In genomic region chr1:110235839-110236682, GRCh38 we compare ENCODE assay signal across 9 cellular contexts. TPM values are rescaled to one million over a fixed set of nuclear protein-coding genes. Genes with fewer than 3 reads are reported as not detected.
DNase-seq lines count a peak whose midpoint lies in the region; ATAC-seq, FAIRE-seq and TF ChIP-seq lines count a peak whose summit lies in the region.
"Had no signal": no experiment of that assay in that cellular context is flagged by ENCODE, and none has a peak within 500 bp of the region (broad histone marks: within the 10 kb centered on the region; RNA-seq: fewer than 3 reads in every experiment).

No MANE protein-coding gene starts in this region.

- POLR2A ChIA-PET in A549 (lab: Yijun Ruan, JAX): no interaction called here

- no peak for TF ChIP-seq RAD21 in A549 (conservative IDR thresholded peaks at IDR 0.05 in 1 of 2, IDR thresholded peaks at IDR 0.05 in 1 of 2)

- no peak for TF ChIP-seq EP300 in A549 (IDR thresholded peaks at IDR 0.05)

- FAIRE-seq in A549 (lab: Jason Lieb, UNC): no peak

- no peak for TF ChIP-seq POLR2A in A549 (IDR thresholded peaks at IDR 0.05; ENCODE audit: low read length)

- H3K9me3 ChIP-seq in A549: no peaks in the 10 kb centered on the region

- TF ChIP-seq CTCF in A549 (IDR thresholded peaks at IDR 0.05): no peak
- no peak for TF ChIP-seq CTCF in fibroblast of pulmonary artery (IDR thresholded peaks at IDR 0.05; ENCODE audit: low read length, missing control alignments)
- TF ChIP-seq CTCF in GM13977 (IDR thresholded peaks at IDR 0.05; ENCODE audit: extremely low read depth, insufficient read depth, missing control alignments): no peak

- H3K4me3 Mint-ChIP-seq in stimulated activated memory B cell treated with anti-CD40 and anti-IgM and Interleukin-4, amounts not matched to agents 10 μg/mL and 1 μg/mL and 100 μg/mL, for 72 hours: no peak overlapping the region

- H3K36me3 Mint-ChIP-seq in stimulated activated memory B cell treated with anti-CD40 and anti-IgM and Interleukin-4, amounts not matched to agents 10 μg/mL and 1 μg/mL and 100 μg/mL, for 72 hours: peaks cover 19% of the 10 kb centered on the region

- peak overlapping the region; percentile 28 for H3K27ac Mint-ChIP-seq in stimulated activated memory B cell treated with anti-CD40 and anti-IgM and Interleukin-4, amounts not matched to agents 10 μg/mL and 1 μg/mL and 100 μg/mL, for 72 hours

- peaks cover 52% of the 10 kb centered on the region for H3K4me1 Mint-ChIP-seq in stimulated activated memory B cell treated with anti-CD40 and anti-IgM and Interleukin-4, amounts not matched to agents 10 μg/mL and 1 μg/mL and 100 μg/mL, for 72 hours

- CTCF ChIA-PET in A549 (lab: Yijun Ruan, JAX): no interaction called here

- H3K4me2 ChIP-seq in A549: peak overlapping the region; percentile 5; the same call in 2 of the 3 replicates

- DNase-seq in A549 (ENCODE audit: low read depth in 1 of 2, low spot score in 1 of 2) (peak in 1 of 2 experiments; percentile 47), SKM-1 (lab: John Stamatoyannopoulos, UW; ENCODE audit: unreplicated experiment) (peak; percentile 67), fibroblast of pulmonary artery (ENCODE audit: low read depth) (peak; percentile 92), GM13977 (ENCODE audit: low spot score) (no peak), NCI-H2171 treated with DMSO at 0.1 percent for 48 hours (lab: John Stamatoyannopoulos, UW) (no peak)

- in situ Hi-C loops in GM13977 (cut with MboI; ENCODE audit: low pct_unique_long_range_greater_than_20kb, low sequenced_read_pairs, unreplicated experiment): no loop called here

- peak overlapping the region in 1 of 2 experiments; percentile 63; a peak in 2 of 6 replicates for H3K27ac ChIP-seq in A549

- 63% methylated on average over 11 of the region's 11 CpGs for WGBS in A549 (ENCODE audit: missing lambda C conversion rate)

- no peaks in the 10 kb centered on the region for H3K9me3 Mint-ChIP-seq in stimulated activated memory B cell treated with anti-CD40 and anti-IgM and Interleukin-4, amounts not matched to agents 10 μg/mL and 1 μg/mL and 100 μg/mL, for 72 hours

- H3K27me3 Mint-ChIP-seq in stimulated activated memory B cell treated with anti-CD40 and anti-IgM and Interleukin-4, amounts not matched to agents 10 μg/mL and 1 μg/mL and 100 μg/mL, for 72 hours: no peaks in the 10 kb centered on the region

- peaks cover 15% of the 10 kb centered on the region for H3K4me1 ChIP-seq in A549

- H3K4me3 ChIP-seq in A549 (no peak overlapping the region), fibroblast of pulmonary artery (replicated peaks; ENCODE audit: low read depth, low read length) (no peak overlapping the region)
- H3K4me3 ChIP-seq: dorsolateral prefrontal cortex had no signal

- ATAC-seq in A549 (peak in 1 of 2 experiments; percentile 66; a peak in 3 of 6 replicates), GM19463 (IDR thresholded peaks at IDR 0.05; ENCODE audit: unreplicated experiment) (peak; percentile 52), HG03521 (IDR thresholded peaks at IDR 0.05; ENCODE audit: unreplicated experiment) (no peak)
- ATAC-seq in stimulated activated memory B cell treated with anti-CD40 and anti-IgM and Interleukin-4, amounts not matched to agents 10 μg/mL and 1 μg/mL and 100 μg/mL, for 72 hours: peak; percentile 75

TF ChIP-seq in A549, 52 proteins besides CTCF, POLR2A, EP300 and RAD21:
- TF ChIP-seq SMC3 (IDR thresholded peaks at IDR 0.05) (no peak), SREBF2 (IDR thresholded peaks at IDR 0.05) (no peak), RFX5 (IDR thresholded peaks at IDR 0.05) (peak; percentile 85), EHF (CRISPR knock-in tag; IDR thresholded peaks at IDR 0.05) (no peak), RCOR1 (IDR thresholded peaks at IDR 0.05; ENCODE audit: low read depth, low read length) (no peak), CBX2 (IDR thresholded peaks at IDR 0.05; ENCODE audit: borderline replicate concordance, low read depth) (no peak)
TF ChIP-seq in A549: peak in this region for 1.

RNA-seq across cellular contexts. Expression of gene KCNC4, which starts 25.9 kb away (rescaled TPM):
- polyA plus RNA-seq in A549 (2011; rRNA removed) (1.1 and 1.8 TPM in 2 replicates), A549 (2017; fragmentation: RNase III; extraction: RNeasy Plus Mini Kit Qiagen cat#74134 plus additional on column Dnase treatment) (2.2 to 2.4 TPM (median 2.2 TPM) in 3 replicates)
- polyA plus RNA-seq in A549 (2012; cell fraction: cytosol; rRNA removed): 2.6 and 4.0 TPM in 2 replicates
- polyA plus RNA-seq in A549 (2012; cell fraction: nucleus; rRNA removed): 6.8 and 9.0 TPM in 2 replicates
- polyA minus RNA-seq in A549 (2011; rRNA and poly(A)+ RNA removed): 3.5 and 3.6 TPM in 2 replicates

Comparison
In these comparisons a context has a peak if more than half of its experiments do, and no peak if none do; other contexts are left out.
1. DNase-seq: peak in SKM-1 (single experiment) and fibroblast of pulmonary artery (single experiment); none in GM13977 (single experiment) and NCI-H2171 treated with DMSO at 0.1 percent for 48 hours (single experiment).